Comparison of ENCODE assay signal across 22 cellular contexts in the genomic region with DNA sequence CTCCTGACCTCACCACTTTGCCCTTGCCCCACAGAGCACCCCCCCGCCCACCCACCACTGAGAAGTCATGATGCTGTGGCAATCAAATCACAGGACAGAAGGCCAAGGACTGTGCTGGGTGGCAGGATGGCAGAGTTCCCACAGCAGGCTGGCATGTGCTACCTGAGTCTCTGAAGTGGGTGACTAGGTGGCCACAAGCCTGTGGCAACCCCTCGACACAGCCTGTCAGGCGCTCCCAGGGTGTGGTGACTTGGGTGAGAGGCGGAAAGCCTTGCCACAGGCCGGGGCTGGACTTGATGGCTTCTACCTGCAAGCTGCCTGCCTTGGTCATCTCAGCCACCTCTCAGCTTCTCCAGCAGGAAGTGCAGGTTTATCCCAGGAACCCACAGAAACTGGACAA. TPM values are rescaled to one million over a fixed set of nuclear protein-coding genes. Genes with fewer than 3 reads are reported as not detected.
DNase-seq lines count a peak whose midpoint lies in the region; ATAC-seq and TF ChIP-seq lines count a peak whose summit lies in the region.
"Had no signal": no experiment of that assay in that cellular context is flagged by ENCODE, and none has a peak within 500 bp of the region (broad histone marks: within the 10 kb centered on the region; RNA-seq: fewer than 3 reads in every experiment).

No MANE protein-coding gene starts in this region.

- POLR2A ChIA-PET in MCF 10A (lab: Yijun Ruan, JAX) = no interaction called here

- H3K4me1 ChIP-seq in breast epithelium (peaks cover 4 to 5% of the 10 kb centered on the region in 2 donors), upper lobe of left lung (peaks cover 19 to 36% (median 22%) of the 10 kb centered on the region in 4 donors)
- H3K4me1 ChIP-seq: body of pancreas had no signal

- BruUV-seq in MCF 10A (replicated peaks; lab: Mats Ljungman, UMichigan) = no TSS peak

- H3K9me3 ChIP-seq in breast epithelium (no peaks in the 10 kb centered on the region), upper lobe of left lung (no peaks in the 10 kb centered on the region)
- H3K9me3 ChIP-seq: body of pancreas had no signal

- intact Hi-C loops in breast epithelium (cut with DNase I; ENCODE audit: low total_unique reads) = no loop called here
- intact Hi-C loops in MCF 10A (cut with micrococcal nuclease) = no loop called here
- intact Hi-C loops in natural killer cell (cut with micrococcal nuclease) = no loop called here

- H3K4me3 ChIP-seq in breast epithelium (no peak overlapping the region), upper lobe of left lung (no peak overlapping the region)
- H3K4me3 ChIP-seq: body of pancreas had no signal

- H3K36me3 ChIP-seq in breast epithelium (no peaks in the 10 kb centered on the region), upper lobe of left lung (no peaks in the 10 kb centered on the region)

- H3K9me3 Mint-ChIP-seq in MCF 10A (ENCODE audit: unreplicated experiment) (no peaks in the 10 kb centered on the region), natural killer cell (no peaks in the 10 kb centered on the region)
- no peaks in the 10 kb centered on the region for H3K9me3 Mint-ChIP-seq in central memory CD8-positive, alpha-beta T cell
- H3K9me3 Mint-ChIP-seq: memory B cell had no signal

- DNase-seq in breast epithelium (ENCODE audit: low spot score in 2 of 2) = no peak
- DNase-seq in MCF 10A (ENCODE audit: unreplicated experiment) = no peak
- no peak for DNase-seq in central memory CD8-positive, alpha-beta T cell (ENCODE audit: low spot score in 2 of 2)
- no peak for DNase-seq in natural killer cell
- DNase-seq in upper lobe of left lung = peak in 1 of 2 donors; percentile 91
- DNase-seq: activated CD4-positive, alpha-beta T cell treated with anti-CD3 and anti-CD28 coated beads for 48 hours; body of pancreas; DND-41; GF-D8; hypothalamus; left cardiac atrium; NCI-H1092; NCI-H1694; stimulated activated CD4-positive, alpha-beta T cell treated with anti-CD3 and anti-CD28 coated beads, Interleukin-4, amount 100 ng/mL, for 24 hours; SW 1271; WERI-Rb-1 had no signal

- H3K4me3 Mint-ChIP-seq in MCF 10A (ENCODE audit: unreplicated experiment) (no peak overlapping the region), natural killer cell (no peak overlapping the region)
- H3K4me3 Mint-ChIP-seq in central memory CD8-positive, alpha-beta T cell = no peak overlapping the region
- H3K4me3 Mint-ChIP-seq: memory B cell had no signal

- no peaks in the 10 kb centered on the region for H3K27me3 Mint-ChIP-seq in MCF 10A (ENCODE audit: insufficient read depth, unreplicated experiment)
- no peaks in the 10 kb centered on the region for H3K27me3 Mint-ChIP-seq in central memory CD8-positive, alpha-beta T cell
- no peaks in the 10 kb centered on the region for H3K27me3 Mint-ChIP-seq in natural killer cell (ENCODE audit: low read depth in 2 of 2)
- H3K27me3 Mint-ChIP-seq: memory B cell had no signal

- H3K27ac ChIP-seq in breast epithelium (peak overlapping the region; percentile 77 to 86), upper lobe of left lung (peak overlapping the region; percentile 66 to 85 (median 82))
- H3K27ac ChIP-seq: body of pancreas, WERI-Rb-1 had no signal

- 75 to 100% methylated on average over 2 of the region's 5 CpGs for WGBS in upper lobe of left lung, 2 donors

- H3K36me3 Mint-ChIP-seq in MCF 10A (ENCODE audit: insufficient read depth, unreplicated experiment) (no peaks in the 10 kb centered on the region), natural killer cell (no peaks in the 10 kb centered on the region)
- peaks cover 2% of the 10 kb centered on the region for H3K36me3 Mint-ChIP-seq in central memory CD8-positive, alpha-beta T cell (ENCODE audit: insufficient read depth)
- H3K36me3 Mint-ChIP-seq: memory B cell had no signal

- CTCF ChIA-PET in MCF 10A (lab: Yijun Ruan, JAX) = interaction anchor here (0.5 kb wide), 1 partner anchor 38 kb away, joined by 3 read pairs; no protein-coding TSS in a partner anchor

- no peak for TF ChIP-seq POLR2A in breast epithelium (IDR thresholded peaks at IDR 0.05)
- TF ChIP-seq POLR2A in upper lobe of left lung (IDR thresholded peaks at IDR 0.05) = no peak

- H3K27me3 ChIP-seq in breast epithelium (no peaks in the 10 kb centered on the region), upper lobe of left lung (no peaks in the 10 kb centered on the region)
- H3K27me3 ChIP-seq: body of pancreas had no signal

- peak in 1 of 4 donors; percentile 37 for TF ChIP-seq EP300 in upper lobe of left lung (IDR thresholded peaks at IDR 0.05)

- ATAC-seq in central memory CD8-positive, alpha-beta T cell (replicated peaks; ENCODE audit: extremely low read depth, poor library complexity, severe bottlenecking) = peak; percentile 39
- ATAC-seq in natural killer cell (peak in 2 of 3 donors; percentile 33 to 68), upper lobe of left lung (ENCODE audit: low FRiP score in 2 of 2) (peak in 1 of 2 donors; percentile 44), HG03521 (IDR thresholded peaks at IDR 0.05; ENCODE audit: unreplicated experiment) (no peak), GM18867 (IDR thresholded peaks at IDR 0.05; ENCODE audit: unreplicated experiment) (no peak), GM21381 (IDR thresholded peaks at IDR 0.05; ENCODE audit: unreplicated experiment) (no peak)
- ATAC-seq: body of pancreas, sciatic nerve had no signal

- TF ChIP-seq CTCF in breast epithelium (IDR thresholded peaks at IDR 0.05) = no peak
- TF ChIP-seq CTCF in MCF 10A (IDR thresholded peaks at IDR 0.05; ENCODE audit: unreplicated experiment) = no peak
- no peak for TF ChIP-seq CTCF in natural killer cell (IDR thresholded peaks at IDR 0.05)
- TF ChIP-seq CTCF in upper lobe of left lung (IDR thresholded peaks at IDR 0.05) = no peak

- H3K4me1 Mint-ChIP-seq in MCF 10A (ENCODE audit: insufficient read depth, unreplicated experiment) (peaks cover 6% of the 10 kb centered on the region), natural killer cell (peaks cover 11 to 13% of the 10 kb centered on the region in 2 donors)
- peaks cover 4% of the 10 kb centered on the region for H3K4me1 Mint-ChIP-seq in central memory CD8-positive, alpha-beta T cell
- H3K4me1 Mint-ChIP-seq: memory B cell had no signal

- no peak overlapping the region for H3K27ac Mint-ChIP-seq in MCF 10A (ENCODE audit: low read depth, unreplicated experiment)
- H3K27ac Mint-ChIP-seq in central memory CD8-positive, alpha-beta T cell (ENCODE audit: low read depth) = no peak overlapping the region
- peak overlapping the region in 1 of 2 donors; percentile 68 for H3K27ac Mint-ChIP-seq in natural killer cell
- H3K27ac Mint-ChIP-seq: memory B cell, progenitor cell of endocrine pancreas had no signal

RNA-seq across cellular contexts. Expression of gene DUSP7, which starts 15.6 kb away (rescaled TPM):
- 10 to 100 TPM in 1 of 3 donors, 1 to 10 TPM in 2; 7.0 to 11.1 (median 8.6) TPM for total RNA-seq in breast epithelium
- total RNA-seq in MCF 10A (2022) = 67.4 and 69.1 TPM in 2 replicates
- total RNA-seq in natural killer cell = 10 to 100 TPM in 2 of 3 donors, 1 to 10 TPM in 1; 8.7 to 17.4 (median 11.6) TPM
- 10 to 100 TPM; 24.1 to 49.1 (median 35.3) TPM for total RNA-seq in upper lobe of left lung

Comparison
In these comparisons a context has a peak if more than half of its experiments do, and no peak if none do; other contexts are left out.
1. ATAC-seq: peak in central memory CD8-positive, alpha-beta T cell (single experiment) and natural killer cell (2 of 3); none in HG03521 (single experiment), GM18867 (single experiment) and GM21381 (single experiment).